Comparison of ENCODE assay signal across 32 cellular contexts in genomic region chr3:53956591-53956990, GRCh38.
"Had no signal": no experiment of that assay in that cellular context is flagged by ENCODE, and none has a peak within 500 bp of the region (broad histone marks: within the 10 kb centered on the region; RNA-seq: fewer than 3 reads in every experiment).

No MANE protein-coding gene starts in this region.

- H3K4me1 ChIP-seq: gastroesophageal sphincter, prostate gland, uterus had no signal

- DNase-seq: activated CD4-positive, alpha-beta memory T cell treated with anti-CD3 and anti-CD28 coated beads for 36 hours; activated CD4-positive, alpha-beta T cell treated with anti-CD3 and anti-CD28 coated beads, Interleukin-2, amount 10 ng/mL, durations not matched to agents 24 days and 14 days; activated CD4-positive, CD25-positive, alpha-beta regulatory T cell treated with anti-CD3 and anti-CD28 coated beads, Interleukin-2, amount 50 U/mL, for 72 hours; activated CD8-positive, alpha-beta memory T cell treated with anti-CD3 and anti-CD28 coated beads, Interleukin-2, amount 50 U/mL, for 4 hours; activated effector memory CD4-positive, alpha-beta T cell treated with anti-CD3 and anti-CD28 coated beads, Interleukin-2, amount 50 U/mL, for 16 hours; activated naive CD4-positive, alpha-beta T cell treated with anti-CD3 and anti-CD28 coated beads, Interleukin-2, amount 10 ng/mL, durations not matched to agents 7 days and 5 days; activated T-cell treated with anti-CD3 and anti-CD28 coated beads, Interleukin-2, amount 50 U/mL, for 1 hour; amniotic stem cell; brain microvascular endothelial cell; dorsolateral prefrontal cortex; effector memory CD4-positive, alpha-beta T cell; erythroblast; islet precursor cell; mammary epithelial cell; naive B cell; nephron progenitor cell; retina; stimulated activated CD4-positive, alpha-beta T cell treated with anti-CD3 and anti-CD28 coated beads, Interleukin-12 subunit alpha, Interleukin-12 subunit beta, amount 100 ng/mL, for 4 hours; stimulated activated CD4-positive, alpha-beta T cell treated with anti-CD3 and anti-CD28 coated beads, Interleukin-4, amount 100 ng/mL, for 1 hour; stimulated activated naive CD8-positive, alpha-beta T cell treated with anti-CD3 and anti-CD28 coated beads, Interleukin-15, Interleukin-2, amounts not matched to agents 100 U/mL and 50 U/mL, for 24 hours; trophoblast cell; uterus had no signal

- H3K27me3 ChIP-seq: brain microvascular endothelial cell, dorsolateral prefrontal cortex, gastroesophageal sphincter, uterus had no signal

- H3K36me3 ChIP-seq: brain microvascular endothelial cell, gastroesophageal sphincter, neutrophil, prostate gland, thoracic aorta, uterus had no signal

- H3K27ac ChIP-seq: brain microvascular endothelial cell, coronary artery, dorsolateral prefrontal cortex, gastroesophageal sphincter, hepatocyte, neutrophil, prostate gland, skin epidermis, thoracic aorta, uterus had no signal

- H3K9me3 ChIP-seq: neutrophil, prostate gland, thoracic aorta had no signal

- H3K9me3 Mint-ChIP-seq: activated CD4-positive, alpha-beta memory T cell treated with anti-CD3 and anti-CD28 coated beads for 36 hours; activated CD4-positive, alpha-beta T cell treated with anti-CD3 and anti-CD28 coated beads, Interleukin-2, amount 10 ng/mL, durations not matched to agents 24 days and 14 days; activated naive CD4-positive, alpha-beta T cell treated with anti-CD3 and anti-CD28 coated beads, Interleukin-2, amount 10 ng/mL, durations not matched to agents 7 days and 5 days; activated T-helper 1 cell treated with anti-CD3 and anti-CD28 coated beads, Interleukin-12 subunit alpha, Interleukin-12 subunit beta, Interleukin-2, Interleukin-4 antibody, amounts not matched to agents 30 ng/mL and 10 ng/mL and 1 ng/mL, durations not matched to agents 14 hours and 24 hours and 36 hours had no signal

- H3K36me3 Mint-ChIP-seq: activated CD4-positive, alpha-beta memory T cell treated with anti-CD3 and anti-CD28 coated beads for 36 hours; activated naive CD4-positive, alpha-beta T cell treated with anti-CD3 and anti-CD28 coated beads, Interleukin-2, amount 10 ng/mL, durations not matched to agents 7 days and 5 days; mesothelial cell of epicardium; naive B cell had no signal

- H3K27ac Mint-ChIP-seq: activated CD4-positive, alpha-beta memory T cell treated with anti-CD3 and anti-CD28 coated beads for 36 hours; activated CD4-positive, alpha-beta T cell treated with anti-CD3 and anti-CD28 coated beads, Interleukin-2, amount 10 ng/mL, durations not matched to agents 24 days and 14 days; activated naive CD4-positive, alpha-beta T cell treated with anti-CD3 and anti-CD28 coated beads, Interleukin-2, amount 10 ng/mL, durations not matched to agents 7 days and 5 days; activated T-helper 1 cell treated with anti-CD3 and anti-CD28 coated beads, Interleukin-12 subunit alpha, Interleukin-12 subunit beta, Interleukin-2, Interleukin-4 antibody, amounts not matched to agents 30 ng/mL and 10 ng/mL and 1 ng/mL, durations not matched to agents 14 hours and 24 hours and 36 hours; mesothelial cell of epicardium; naive B cell; nephron progenitor cell had no signal

- H3K4me3 ChIP-seq: coronary artery, dorsolateral prefrontal cortex, gastroesophageal sphincter, hepatocyte, prostate gland, skin epidermis, thoracic aorta, uterus had no signal

- ATAC-seq: gastroesophageal sphincter; sciatic nerve; stimulated activated naive CD8-positive, alpha-beta T cell treated with anti-CD3 and anti-CD28 coated beads, Interleukin-15, Interleukin-2, amounts not matched to agents 100 U/mL and 50 U/mL, for 24 hours had no signal
